9 cellular contexts compared by ENCODE assay signal in the genomic region with DNA sequence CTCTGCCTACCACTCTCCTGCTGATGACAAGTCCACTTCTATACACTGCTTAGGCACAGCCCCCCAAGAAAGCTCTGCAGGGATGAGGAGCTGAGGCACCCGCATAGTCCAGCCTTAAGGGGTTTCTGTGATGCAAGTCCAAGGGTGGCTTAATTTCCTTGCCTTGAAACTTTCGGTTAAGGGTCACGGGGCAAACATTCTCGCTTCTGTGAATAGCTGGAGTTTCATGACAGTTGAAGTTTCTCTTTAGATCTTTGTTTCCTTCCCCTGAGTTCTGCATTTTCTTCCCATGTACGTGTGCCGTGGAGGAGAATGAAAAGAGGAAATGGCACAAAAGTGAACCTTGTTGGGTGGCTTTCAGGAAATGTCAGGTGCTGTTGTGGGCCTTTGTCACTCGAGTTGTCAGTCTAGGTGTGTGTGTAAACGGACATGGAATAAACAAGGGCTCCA. TPM values are rescaled to one million over a fixed set of nuclear protein-coding genes. Genes with fewer than 3 reads are reported as not detected.
DNase-seq lines count a peak whose midpoint lies in the region; ATAC-seq, FAIRE-seq and TF ChIP-seq lines count a peak whose summit lies in the region.
"Had no signal": no experiment of that assay in that cellular context is flagged by ENCODE, and none has a peak within 500 bp of the region (broad histone marks: within the 10 kb centered on the region; RNA-seq: fewer than 3 reads in every experiment).

No MANE protein-coding gene starts in this region.

- DNase-seq in CD4-positive, alpha-beta T cell, result no peak
- DNase-seq in activated naive CD8-positive, alpha-beta T cell treated with anti-CD3 and anti-CD28 coated beads, Interleukin-2, amount 10 ng/mL, durations not matched to agents 7 days and 5 days, result no peak
- no peak for DNase-seq in HTR-8/SVneo (ENCODE audit: insufficient read length, low spot score)
- no peak for DNase-seq in OCI-M1 (lab: John Stamatoyannopoulos, UW)
- no peak for DNase-seq in Right ventricle myocardium superior
- DNase-seq in activated CD4-positive, alpha-beta T cell treated with anti-CD3 and anti-CD28 coated beads, Interleukin-2, amount 50 U/mL, for 48 hours, result no peak

- peak overlapping the region; percentile 21 for H3K4me3 Mint-ChIP-seq in CD4-positive, alpha-beta T cell
- peak overlapping the region; percentile 30 for H3K4me3 Mint-ChIP-seq in activated naive CD8-positive, alpha-beta T cell treated with anti-CD3 and anti-CD28 coated beads, Interleukin-2, amount 10 ng/mL, durations not matched to agents 7 days and 5 days

- peaks cover 12% of the 10 kb centered on the region for H3K36me3 Mint-ChIP-seq in CD4-positive, alpha-beta T cell (ENCODE audit: low read depth)
- H3K36me3 Mint-ChIP-seq in activated naive CD8-positive, alpha-beta T cell treated with anti-CD3 and anti-CD28 coated beads, Interleukin-2, amount 10 ng/mL, durations not matched to agents 7 days and 5 days, result peaks cover 2% of the 10 kb centered on the region
- H3K36me3 Mint-ChIP-seq: activated naive CD4-positive, alpha-beta T cell treated with anti-CD3 and anti-CD28 coated beads, Interleukin-2, amount 50 U/mL, for 72 hours had no signal

- H3K9me3 ChIP-seq in CD4-positive, alpha-beta T cell (ENCODE audit: control insufficient read depth, low read length), result no peaks in the 10 kb centered on the region

- CTCF ChIA-PET in CD4-positive, alpha-beta T cell (lab: Charles Lee), result interaction anchor here (1.4 kb wide), 1 partner anchor 13 kb away, joined by 3 read pairs; no protein-coding TSS in a partner anchor

- intact Hi-C loops in CD4-positive, alpha-beta T cell (cut with DNase I, micrococcal nuclease), result loop anchor here in 1 of 2 experiments (5.0 kb wide), 1 partner anchor 38 kb away; no protein-coding TSS in a partner anchor
- intact Hi-C loops in Right ventricle myocardium superior (cut with DNase I), result no loop called here

- POLR2A ChIA-PET in CD4-positive, alpha-beta T cell (lab: Charles Lee), result interaction anchor here (1.2 kb wide), 1 partner anchor 11 kb away, joined by 4 read pairs; no protein-coding TSS in a partner anchor
- POLR2A ChIA-PET in activated naive CD8-positive, alpha-beta T cell treated with anti-CD3 and anti-CD28 coated beads, Interleukin-2, amount 10 ng/mL, durations not matched to agents 7 days and 5 days (lab: Charles Lee), result no interaction called here

- peaks cover 26% of the 10 kb centered on the region for H3K4me1 Mint-ChIP-seq in CD4-positive, alpha-beta T cell (ENCODE audit: low read depth)
- H3K4me1 Mint-ChIP-seq in activated naive CD8-positive, alpha-beta T cell treated with anti-CD3 and anti-CD28 coated beads, Interleukin-2, amount 10 ng/mL, durations not matched to agents 7 days and 5 days, result peaks cover 16% of the 10 kb centered on the region

- no peak for ATAC-seq in CD4-positive, alpha-beta T cell (ENCODE audit: poor library complexity)
- ATAC-seq in GM19351 (IDR thresholded peaks at IDR 0.05; ENCODE audit: unreplicated experiment) (peak; percentile 79), HG03280 (IDR thresholded peaks at IDR 0.05; ENCODE audit: unreplicated experiment) (peak; percentile 76), Right ventricle myocardium superior (ENCODE audit: poor library complexity) (no peak)
- no peak for ATAC-seq in activated naive CD8-positive, alpha-beta T cell treated with anti-CD3 and anti-CD28 coated beads, Interleukin-2, amount 10 ng/mL, durations not matched to agents 7 days and 5 days (ENCODE audit: low read depth)

- FAIRE-seq in HTR-8/SVneo (lab: Jason Lieb, UNC), result no peak

- H3K27ac ChIP-seq in CD4-positive, alpha-beta T cell (ENCODE audit: low read depth, low read length), result no peak overlapping the region

- H3K27me3 Mint-ChIP-seq in CD4-positive, alpha-beta T cell, result no peaks in the 10 kb centered on the region
- no peaks in the 10 kb centered on the region for H3K27me3 Mint-ChIP-seq in activated naive CD8-positive, alpha-beta T cell treated with anti-CD3 and anti-CD28 coated beads, Interleukin-2, amount 10 ng/mL, durations not matched to agents 7 days and 5 days

- no peak for TF ChIP-seq CTCF in CD4-positive, alpha-beta T cell (IDR thresholded peaks at IDR 0.05)

- no peaks in the 10 kb centered on the region for H3K9me3 Mint-ChIP-seq in CD4-positive, alpha-beta T cell
- no peaks in the 10 kb centered on the region for H3K9me3 Mint-ChIP-seq in activated naive CD8-positive, alpha-beta T cell treated with anti-CD3 and anti-CD28 coated beads, Interleukin-2, amount 10 ng/mL, durations not matched to agents 7 days and 5 days
- H3K9me3 Mint-ChIP-seq: activated naive CD4-positive, alpha-beta T cell treated with anti-CD3 and anti-CD28 coated beads, Interleukin-2, amount 50 U/mL, for 72 hours had no signal

- no peaks in the 10 kb centered on the region for H3K27me3 ChIP-seq in CD4-positive, alpha-beta T cell (ENCODE audit: control insufficient read depth, insufficient read depth, low read length)

- H3K27ac Mint-ChIP-seq in CD4-positive, alpha-beta T cell, result peak overlapping the region; percentile 56
- H3K27ac Mint-ChIP-seq in activated naive CD8-positive, alpha-beta T cell treated with anti-CD3 and anti-CD28 coated beads, Interleukin-2, amount 10 ng/mL, durations not matched to agents 7 days and 5 days, result peak overlapping the region; percentile 40
- H3K27ac Mint-ChIP-seq: activated naive CD4-positive, alpha-beta T cell treated with anti-CD3 and anti-CD28 coated beads, Interleukin-2, amount 50 U/mL, for 72 hours had no signal

RNA-seq across cellular contexts. Expression of gene GPR160, which starts 7.0 kb away (rescaled TPM):
- 1 to 10 TPM; 5.7 TPM for total RNA-seq in CD4-positive, alpha-beta T cell
- total RNA-seq in activated naive CD8-positive, alpha-beta T cell treated with anti-CD3 and anti-CD28 coated beads, Interleukin-2, amount 10 ng/mL, durations not matched to agents 7 days and 5 days, result 10 to 100 TPM in 1 of 2 experiments, 1 to 10 TPM in 1; 9.7 to 10.5 TPM
- total RNA-seq in Right ventricle myocardium superior, result 0.54 TPM

Comparison
In these comparisons a context has a peak if more than half of its experiments do, and no peak if none do; other contexts are left out.
1. ATAC-seq: peak in GM19351 (single experiment) and HG03280 (single experiment); none in CD4-positive, alpha-beta T cell (single experiment), activated naive CD8-positive, alpha-beta T cell treated with anti-CD3 and anti-CD28 coated beads, Interleukin-2, amount 10 ng/mL, durations not matched to agents 7 days and 5 days (single experiment) and Right ventricle myocardium superior (single experiment).